Comparison of ENCODE assay signal across 8 cellular contexts in genomic region chr7:27745064-27745583, GRCh38. TPM values are rescaled to one million over a fixed set of nuclear protein-coding genes. Genes with fewer than 3 reads are reported as not detected.
DNase-seq lines count a peak whose midpoint lies in the region; FAIRE-seq and TF ChIP-seq lines count a peak whose summit lies in the region.

No MANE protein-coding gene starts in this region.

- H3K4me1 Mint-ChIP-seq in endodermal cell (peaks cover 39% of the 10 kb centered on the region), neural crest cell (peaks cover 16% of the 10 kb centered on the region)
- peaks cover 34% of the 10 kb centered on the region for H3K4me1 Mint-ChIP-seq in activated T-helper 2 cell treated with anti-CD3 and anti-CD28 coated beads, Interferon-gamma antibody, Interleukin-2, Interleukin-4, amounts not matched to agents 10 μg/mL and 5 μg/mL and 100 μg/mL, durations not matched to agents 14 hours and 24 hours and 36 hours (ENCODE audit: low read depth)

- H3K36me3 ChIP-seq in endodermal cell (ENCODE audit: control insufficient read depth, insufficient read depth, low read length) = peaks cover 18% of the 10 kb centered on the region

- H3K4me1 ChIP-seq in endodermal cell (ENCODE audit: control insufficient read depth, insufficient read depth, low read length) = peaks cover 10% of the 10 kb centered on the region

- no peak overlapping the region for H3K4me3 ChIP-seq in endodermal cell (ENCODE audit: low read length)

- H3K27ac ChIP-seq in endodermal cell (ENCODE audit: low read depth, low read length) = no peak overlapping the region

- TF ChIP-seq POLR2A in H54 (IDR thresholded peaks at IDR 0.05; ENCODE audit: low read depth, low read length) = no peak

- DNase-seq in Caki2 (ENCODE audit: low read depth) = peak; percentile 80
- DNase-seq in H54 (ENCODE audit: insufficient read length, low spot score) = peak; percentile 46
- DNase-seq in OCI-M1 (lab: John Stamatoyannopoulos, UW) = peak; percentile 79
- DNase-seq in endodermal cell = peak; percentile 69
- DNase-seq in neural crest cell (ENCODE audit: low read depth, low spot score) = peak; percentile 14
- no peak for DNase-seq in activated T-helper 2 cell treated with anti-CD3 and anti-CD28 coated beads, Interferon-gamma antibody, Interleukin-2, Interleukin-4, amounts not matched to agents 10 μg/mL and 5 μg/mL and 100 μg/mL, durations not matched to agents 14 hours and 24 hours and 36 hours (ENCODE audit: low spot score)
- no peak for DNase-seq in ecto neural progenitor cell (ENCODE audit: low spot score)
- DNase-seq in T1000 (lab: John Stamatoyannopoulos, UW) = no peak

- in situ Hi-C loops in Caki2 (cut with HindIII; ENCODE audit: low pct_unique_long_range_greater_than_20kb, low sequenced_read_pairs) = no loop called here

- H3K27me3 ChIP-seq in endodermal cell (ENCODE audit: control insufficient read depth, insufficient read depth, low read length, poor library complexity, severe bottlenecking) = no peaks in the 10 kb centered on the region

- FAIRE-seq in H54 (lab: Jason Lieb, UNC) = peak; percentile 99

- peak overlapping the region; percentile 56 for H3K9ac ChIP-seq in endodermal cell (ENCODE audit: extremely low read depth, low read length, poor library complexity, severe bottlenecking)

- H3K4me3 Mint-ChIP-seq in endodermal cell (no peak overlapping the region), neural crest cell (peak overlapping the region; percentile 79)
- H3K4me3 Mint-ChIP-seq in activated T-helper 2 cell treated with anti-CD3 and anti-CD28 coated beads, Interferon-gamma antibody, Interleukin-2, Interleukin-4, amounts not matched to agents 10 μg/mL and 5 μg/mL and 100 μg/mL, durations not matched to agents 14 hours and 24 hours and 36 hours (ENCODE audit: low read depth) = no peak overlapping the region

- 18% methylated on average over 2 of the region's 2 CpGs; no CpG with 5 or more reads in 1 of the 2 experiments for WGBS in endodermal cell (ENCODE audit: insufficient coverage in 1 of 2, insufficient read length in 1 of 2), 2 experiments

- H3K27me3 Mint-ChIP-seq in endodermal cell (ENCODE audit: insufficient read depth) (no peaks in the 10 kb centered on the region), neural crest cell (ENCODE audit: low read depth) (no peaks in the 10 kb centered on the region)
- no peaks in the 10 kb centered on the region for H3K27me3 Mint-ChIP-seq in activated T-helper 2 cell treated with anti-CD3 and anti-CD28 coated beads, Interferon-gamma antibody, Interleukin-2, Interleukin-4, amounts not matched to agents 10 μg/mL and 5 μg/mL and 100 μg/mL, durations not matched to agents 14 hours and 24 hours and 36 hours (ENCODE audit: low read depth)

- TF ChIP-seq CTCF in endodermal cell (conservative IDR thresholded peaks at IDR 0.05) = peak; percentile 79
- peak; percentile 72 for TF ChIP-seq CTCF in neural crest cell (conservative IDR thresholded peaks at IDR 0.05)

- H3K36me3 Mint-ChIP-seq in endodermal cell (ENCODE audit: low read depth) = peaks cover 21% of the 10 kb centered on the region
- no peaks in the 10 kb centered on the region for H3K36me3 Mint-ChIP-seq in neural crest cell (ENCODE audit: low read depth)
- H3K36me3 Mint-ChIP-seq in activated T-helper 2 cell treated with anti-CD3 and anti-CD28 coated beads, Interferon-gamma antibody, Interleukin-2, Interleukin-4, amounts not matched to agents 10 μg/mL and 5 μg/mL and 100 μg/mL, durations not matched to agents 14 hours and 24 hours and 36 hours (ENCODE audit: low read depth) = peaks cover 31% of the 10 kb centered on the region

- intact Hi-C loops in activated T-helper 2 cell treated with anti-CD3 and anti-CD28 coated beads, Interferon-gamma antibody, Interleukin-2, Interleukin-4, amounts not matched to agents 10 μg/mL and 5 μg/mL and 100 μg/mL, durations not matched to agents 14 hours and 24 hours and 36 hours (cut with micrococcal nuclease) = no loop called here

- H3K9me3 Mint-ChIP-seq in endodermal cell = no peaks in the 10 kb centered on the region
- no peaks in the 10 kb centered on the region for H3K9me3 Mint-ChIP-seq in neural crest cell
- no peaks in the 10 kb centered on the region for H3K9me3 Mint-ChIP-seq in activated T-helper 2 cell treated with anti-CD3 and anti-CD28 coated beads, Interferon-gamma antibody, Interleukin-2, Interleukin-4, amounts not matched to agents 10 μg/mL and 5 μg/mL and 100 μg/mL, durations not matched to agents 14 hours and 24 hours and 36 hours

- no peaks in the 10 kb centered on the region for H3K9me3 ChIP-seq in endodermal cell (ENCODE audit: control insufficient read depth, low read length)

- H3K27ac Mint-ChIP-seq in endodermal cell (peak overlapping the region; percentile 89), neural crest cell (ENCODE audit: unreplicated experiment) (no peak overlapping the region)
- H3K27ac Mint-ChIP-seq in activated T-helper 2 cell treated with anti-CD3 and anti-CD28 coated beads, Interferon-gamma antibody, Interleukin-2, Interleukin-4, amounts not matched to agents 10 μg/mL and 5 μg/mL and 100 μg/mL, durations not matched to agents 14 hours and 24 hours and 36 hours = no peak overlapping the region

RNA-seq across cellular contexts. Expression of gene TAX1BP1, which starts 5.2 kb away (rescaled TPM):
- 29.7 and 42.8 TPM in 2 replicates for total RNA-seq in Caki2 (2014; rRNA removed; shearing (Covaris generic); ENCODE audit: low replicate concordance)
- total RNA-seq in endodermal cell = 100 to 1,000 TPM; 100 to 114 TPM
- 82.4 TPM for polyA plus RNA-seq in endodermal cell (2013, experiment 1 of 2)
- 89.1 TPM for polyA plus RNA-seq in endodermal cell (2013, experiment 2 of 2)
- 44.4 and 47.1 TPM in 2 replicates for total RNA-seq in neural crest cell
- total RNA-seq in activated T-helper 2 cell treated with anti-CD3 and anti-CD28 coated beads, Interferon-gamma antibody, Interleukin-2, Interleukin-4, amounts not matched to agents 10 μg/mL and 5 μg/mL and 100 μg/mL, durations not matched to agents 14 hours and 24 hours and 36 hours = 90.6 and 97.1 TPM in 2 replicates

Comparison
In these comparisons a context has a peak if more than half of its experiments do, and no peak if none do; other contexts are left out.
1. DNase-seq: peak in Caki2 (single experiment), H54 (single experiment), OCI-M1 (single experiment), endodermal cell (single experiment) and neural crest cell (single experiment); none in activated T-helper 2 cell treated with anti-CD3 and anti-CD28 coated beads, Interferon-gamma antibody, Interleukin-2, Interleukin-4, amounts not matched to agents 10 μg/mL and 5 μg/mL and 100 μg/mL, durations not matched to agents 14 hours and 24 hours and 36 hours (single experiment), ecto neural progenitor cell (single experiment) and T1000 (single experiment).